ENCODE assay signal across 1 cellular context in the genomic region with DNA sequence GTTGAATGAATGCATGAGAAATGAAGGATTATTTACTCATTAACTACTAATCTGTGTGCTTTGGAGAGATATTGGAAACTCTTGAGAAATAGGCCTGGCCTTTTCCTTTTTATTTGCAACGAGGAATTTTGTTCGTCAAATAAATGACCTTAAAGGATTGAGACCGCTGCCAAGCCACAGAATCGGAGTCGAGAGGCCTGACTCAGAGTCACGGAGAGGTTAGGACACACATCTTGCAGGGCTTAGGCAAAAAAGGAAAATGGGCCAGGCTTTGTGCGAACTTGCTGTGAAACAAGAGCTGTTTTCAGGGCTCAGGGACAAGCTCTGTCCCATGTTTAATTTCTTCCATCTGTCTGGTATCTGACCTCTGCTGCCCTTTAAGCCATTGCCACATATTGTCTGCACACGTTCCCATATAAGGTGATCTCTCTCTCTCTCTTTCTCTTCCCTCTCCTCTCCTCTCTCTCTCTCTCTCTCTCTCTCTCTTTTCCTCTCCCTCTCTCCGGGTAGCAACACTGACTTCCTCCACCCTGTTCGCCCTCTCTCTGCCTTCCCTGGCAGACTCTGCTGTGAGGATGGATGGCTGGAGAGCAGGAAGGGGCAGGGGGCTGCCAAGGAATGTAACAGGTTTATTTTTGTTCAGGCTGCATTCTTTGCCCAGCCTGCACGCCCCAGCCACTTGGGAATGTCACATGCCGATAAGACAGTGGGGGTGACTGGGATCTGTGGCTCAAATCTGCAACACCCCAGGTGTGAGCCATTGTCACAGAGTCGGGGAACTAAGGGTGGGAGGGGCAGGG.
TF ChIP-seq lines count a peak whose summit lies in the region.

No MANE protein-coding gene starts in this region.

TF ChIP-seq in HepG2, 621 proteins besides CTCF, POLR2A, EP300 and RAD21 (continued from another document and continues in another):
- TF ChIP-seq, protein P1, sequence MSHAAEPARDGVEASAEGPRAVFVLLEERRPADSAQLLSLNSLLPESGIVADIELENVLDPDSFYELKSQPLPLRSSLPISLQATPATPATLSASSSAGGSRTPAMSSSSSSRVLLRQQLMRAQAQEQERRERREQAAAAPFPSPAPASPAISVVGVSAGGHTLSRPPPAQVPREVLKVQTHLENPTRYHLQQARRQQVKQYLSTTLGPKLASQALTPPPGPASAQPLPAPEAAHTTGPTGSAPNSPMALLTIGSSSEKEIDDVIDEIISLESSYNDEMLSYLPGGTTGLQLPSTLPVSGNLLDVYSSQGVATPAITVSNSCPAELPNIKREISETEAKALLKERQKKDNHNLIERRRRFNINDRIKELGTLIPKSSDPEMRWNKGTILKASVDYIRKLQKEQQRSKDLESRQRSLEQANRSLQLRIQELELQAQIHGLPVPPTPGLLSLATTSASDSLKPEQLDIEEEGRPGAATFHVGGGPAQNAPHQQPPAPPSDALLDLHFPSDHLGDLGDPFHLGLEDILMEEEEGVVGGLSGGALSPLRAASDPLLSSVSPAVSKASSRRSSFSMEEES (CRISPR knock-in tag; IDR thresholded peaks at IDR 0.05), result no peak; the same call in 1 of the 2 replicates
- TF ChIP-seq ZNF629 (CRISPR knock-in tag; conservative IDR thresholded peaks at IDR 0.05), result no peak
- peak; percentile 41; the same call in 1 of the 2 replicates for TF ChIP-seq FOXC1 (CRISPR knock-in tag; IDR thresholded peaks at IDR 0.05; ENCODE audit: borderline replicate concordance)
- no peak for TF ChIP-seq RFXAP (CRISPR knock-in tag; IDR thresholded peaks at IDR 0.05; ENCODE audit: borderline replicate concordance)
- no peak for TF ChIP-seq ZNF766 (CRISPR knock-in tag; IDR thresholded peaks at IDR 0.05; ENCODE audit: borderline replicate concordance)
- no peak for TF ChIP-seq ATAD3A (CRISPR knock-in tag; IDR thresholded peaks at IDR 0.05)
- TF ChIP-seq MEIS2 (CRISPR knock-in tag; IDR thresholded peaks at IDR 0.05), result peak; percentile 31; the same call in 1 of the 2 replicates
- 0 out of 2 replicates have a peak, but pooled peaks have one; percentile 34 for TF ChIP-seq ZC3H13 (CRISPR knock-in tag; IDR thresholded peaks at IDR 0.05)
- TF ChIP-seq XBP1 (CRISPR knock-in tag; IDR thresholded peaks at IDR 0.05), result no peak
- TF ChIP-seq, protein P2, sequence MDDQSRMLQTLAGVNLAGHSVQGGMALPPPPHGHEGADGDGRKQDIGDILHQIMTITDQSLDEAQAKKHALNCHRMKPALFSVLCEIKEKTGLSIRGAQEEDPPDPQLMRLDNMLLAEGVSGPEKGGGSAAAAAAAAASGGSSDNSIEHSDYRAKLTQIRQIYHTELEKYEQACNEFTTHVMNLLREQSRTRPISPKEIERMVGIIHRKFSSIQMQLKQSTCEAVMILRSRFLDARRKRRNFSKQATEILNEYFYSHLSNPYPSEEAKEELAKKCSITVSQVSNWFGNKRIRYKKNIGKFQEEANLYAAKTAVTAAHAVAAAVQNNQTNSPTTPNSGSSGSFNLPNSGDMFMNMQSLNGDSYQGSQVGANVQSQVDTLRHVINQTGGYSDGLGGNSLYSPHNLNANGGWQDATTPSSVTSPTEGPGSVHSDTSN (CRISPR knock-in tag; IDR thresholded peaks at IDR 0.05; ENCODE audit: borderline replicate concordance), result no peak
- TF ChIP-seq, protein P3, sequence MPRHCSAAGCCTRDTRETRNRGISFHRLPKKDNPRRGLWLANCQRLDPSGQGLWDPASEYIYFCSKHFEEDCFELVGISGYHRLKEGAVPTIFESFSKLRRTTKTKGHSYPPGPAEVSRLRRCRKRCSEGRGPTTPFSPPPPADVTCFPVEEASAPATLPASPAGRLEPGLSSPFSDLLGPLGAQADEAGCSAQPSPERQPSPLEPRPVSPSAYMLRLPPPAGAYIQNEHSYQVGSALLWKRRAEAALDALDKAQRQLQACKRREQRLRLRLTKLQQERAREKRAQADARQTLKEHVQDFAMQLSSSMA (CRISPR knock-in tag; IDR thresholded peaks at IDR 0.05), result no peak
- TF ChIP-seq, protein P4, sequence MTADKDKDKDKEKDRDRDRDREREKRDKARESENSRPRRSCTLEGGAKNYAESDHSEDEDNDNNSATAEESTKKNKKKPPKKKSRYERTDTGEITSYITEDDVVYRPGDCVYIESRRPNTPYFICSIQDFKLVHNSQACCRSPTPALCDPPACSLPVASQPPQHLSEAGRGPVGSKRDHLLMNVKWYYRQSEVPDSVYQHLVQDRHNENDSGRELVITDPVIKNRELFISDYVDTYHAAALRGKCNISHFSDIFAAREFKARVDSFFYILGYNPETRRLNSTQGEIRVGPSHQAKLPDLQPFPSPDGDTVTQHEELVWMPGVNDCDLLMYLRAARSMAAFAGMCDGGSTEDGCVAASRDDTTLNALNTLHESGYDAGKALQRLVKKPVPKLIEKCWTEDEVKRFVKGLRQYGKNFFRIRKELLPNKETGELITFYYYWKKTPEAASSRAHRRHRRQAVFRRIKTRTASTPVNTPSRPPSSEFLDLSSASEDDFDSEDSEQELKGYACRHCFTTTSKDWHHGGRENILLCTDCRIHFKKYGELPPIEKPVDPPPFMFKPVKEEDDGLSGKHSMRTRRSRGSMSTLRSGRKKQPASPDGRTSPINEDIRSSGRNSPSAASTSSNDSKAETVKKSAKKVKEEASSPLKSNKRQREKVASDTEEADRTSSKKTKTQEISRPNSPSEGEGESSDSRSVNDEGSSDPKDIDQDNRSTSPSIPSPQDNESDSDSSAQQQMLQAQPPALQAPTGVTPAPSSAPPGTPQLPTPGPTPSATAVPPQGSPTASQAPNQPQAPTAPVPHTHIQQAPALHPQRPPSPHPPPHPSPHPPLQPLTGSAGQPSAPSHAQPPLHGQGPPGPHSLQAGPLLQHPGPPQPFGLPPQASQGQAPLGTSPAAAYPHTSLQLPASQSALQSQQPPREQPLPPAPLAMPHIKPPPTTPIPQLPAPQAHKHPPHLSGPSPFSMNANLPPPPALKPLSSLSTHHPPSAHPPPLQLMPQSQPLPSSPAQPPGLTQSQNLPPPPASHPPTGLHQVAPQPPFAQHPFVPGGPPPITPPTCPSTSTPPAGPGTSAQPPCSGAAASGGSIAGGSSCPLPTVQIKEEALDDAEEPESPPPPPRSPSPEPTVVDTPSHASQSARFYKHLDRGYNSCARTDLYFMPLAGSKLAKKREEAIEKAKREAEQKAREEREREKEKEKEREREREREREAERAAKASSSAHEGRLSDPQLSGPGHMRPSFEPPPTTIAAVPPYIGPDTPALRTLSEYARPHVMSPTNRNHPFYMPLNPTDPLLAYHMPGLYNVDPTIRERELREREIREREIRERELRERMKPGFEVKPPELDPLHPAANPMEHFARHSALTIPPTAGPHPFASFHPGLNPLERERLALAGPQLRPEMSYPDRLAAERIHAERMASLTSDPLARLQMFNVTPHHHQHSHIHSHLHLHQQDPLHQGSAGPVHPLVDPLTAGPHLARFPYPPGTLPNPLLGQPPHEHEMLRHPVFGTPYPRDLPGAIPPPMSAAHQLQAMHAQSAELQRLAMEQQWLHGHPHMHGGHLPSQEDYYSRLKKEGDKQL (CRISPR knock-in tag; IDR thresholded peaks at IDR 0.05; ENCODE audit: low read depth), result 0 out of 2 replicates have a peak, but pooled peaks have one; percentile 42
- TF ChIP-seq ESRRA (CRISPR knock-in tag; IDR thresholded peaks at IDR 0.05; ENCODE audit: low read depth), result 0 out of 2 replicates have a peak, but pooled peaks have one; percentile 75
- peak; percentile 65 for TF ChIP-seq XRCC5 (optimal IDR thresholded peaks at IDR 0.05; ENCODE audit: low read length)
- TF ChIP-seq, protein P5, sequence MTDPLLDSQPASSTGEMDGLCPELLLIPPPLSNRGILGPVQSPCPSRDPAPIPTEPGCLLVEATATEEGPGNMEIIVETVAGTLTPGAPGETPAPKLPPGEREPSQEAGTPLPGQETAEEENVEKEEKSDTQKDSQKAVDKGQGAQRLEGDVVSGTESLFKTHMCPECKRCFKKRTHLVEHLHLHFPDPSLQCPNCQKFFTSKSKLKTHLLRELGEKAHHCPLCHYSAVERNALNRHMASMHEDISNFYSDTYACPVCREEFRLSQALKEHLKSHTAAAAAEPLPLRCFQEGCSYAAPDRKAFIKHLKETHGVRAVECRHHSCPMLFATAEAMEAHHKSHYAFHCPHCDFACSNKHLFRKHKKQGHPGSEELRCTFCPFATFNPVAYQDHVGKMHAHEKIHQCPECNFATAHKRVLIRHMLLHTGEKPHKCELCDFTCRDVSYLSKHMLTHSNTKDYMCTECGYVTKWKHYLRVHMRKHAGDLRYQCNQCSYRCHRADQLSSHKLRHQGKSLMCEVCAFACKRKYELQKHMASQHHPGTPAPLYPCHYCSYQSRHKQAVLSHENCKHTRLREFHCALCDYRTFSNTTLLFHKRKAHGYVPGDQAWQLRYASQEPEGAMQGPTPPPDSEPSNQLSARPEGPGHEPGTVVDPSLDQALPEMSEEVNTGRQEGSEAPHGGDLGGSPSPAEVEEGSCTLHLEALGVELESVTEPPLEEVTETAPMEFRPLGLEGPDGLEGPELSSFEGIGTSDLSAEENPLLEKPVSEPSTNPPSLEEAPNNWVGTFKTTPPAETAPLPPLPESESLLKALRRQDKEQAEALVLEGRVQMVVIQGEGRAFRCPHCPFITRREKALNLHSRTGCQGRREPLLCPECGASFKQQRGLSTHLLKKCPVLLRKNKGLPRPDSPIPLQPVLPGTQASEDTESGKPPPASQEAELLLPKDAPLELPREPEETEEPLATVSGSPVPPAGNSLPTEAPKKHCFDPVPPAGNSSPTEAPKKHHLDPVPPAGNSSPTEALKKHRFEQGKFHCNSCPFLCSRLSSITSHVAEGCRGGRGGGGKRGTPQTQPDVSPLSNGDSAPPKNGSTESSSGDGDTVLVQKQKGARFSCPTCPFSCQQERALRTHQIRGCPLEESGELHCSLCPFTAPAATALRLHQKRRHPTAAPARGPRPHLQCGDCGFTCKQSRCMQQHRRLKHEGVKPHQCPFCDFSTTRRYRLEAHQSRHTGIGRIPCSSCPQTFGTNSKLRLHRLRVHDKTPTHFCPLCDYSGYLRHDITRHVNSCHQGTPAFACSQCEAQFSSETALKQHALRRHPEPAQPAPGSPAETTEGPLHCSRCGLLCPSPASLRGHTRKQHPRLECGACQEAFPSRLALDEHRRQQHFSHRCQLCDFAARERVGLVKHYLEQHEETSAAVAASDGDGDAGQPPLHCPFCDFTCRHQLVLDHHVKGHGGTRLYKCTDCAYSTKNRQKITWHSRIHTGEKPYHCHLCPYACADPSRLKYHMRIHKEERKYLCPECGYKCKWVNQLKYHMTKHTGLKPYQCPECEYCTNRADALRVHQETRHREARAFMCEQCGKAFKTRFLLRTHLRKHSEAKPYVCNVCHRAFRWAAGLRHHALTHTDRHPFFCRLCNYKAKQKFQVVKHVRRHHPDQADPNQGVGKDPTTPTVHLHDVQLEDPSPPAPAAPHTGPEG (CRISPR knock-in tag; IDR thresholded peaks at IDR 0.05), result no peak
- TF ChIP-seq MYC (CRISPR knock-in tag; IDR thresholded peaks at IDR 0.05; ENCODE audit: borderline replicate concordance), result no peak
- TF ChIP-seq ONECUT2 (CRISPR knock-in tag; IDR thresholded peaks at IDR 0.05), result no peak
- TF ChIP-seq HOXA7 (CRISPR knock-in tag; IDR thresholded peaks at IDR 0.05), result no peak
- TF ChIP-seq HHEX (CRISPR knock-in tag; IDR thresholded peaks at IDR 0.05), result no peak
- TF ChIP-seq, protein P6, sequence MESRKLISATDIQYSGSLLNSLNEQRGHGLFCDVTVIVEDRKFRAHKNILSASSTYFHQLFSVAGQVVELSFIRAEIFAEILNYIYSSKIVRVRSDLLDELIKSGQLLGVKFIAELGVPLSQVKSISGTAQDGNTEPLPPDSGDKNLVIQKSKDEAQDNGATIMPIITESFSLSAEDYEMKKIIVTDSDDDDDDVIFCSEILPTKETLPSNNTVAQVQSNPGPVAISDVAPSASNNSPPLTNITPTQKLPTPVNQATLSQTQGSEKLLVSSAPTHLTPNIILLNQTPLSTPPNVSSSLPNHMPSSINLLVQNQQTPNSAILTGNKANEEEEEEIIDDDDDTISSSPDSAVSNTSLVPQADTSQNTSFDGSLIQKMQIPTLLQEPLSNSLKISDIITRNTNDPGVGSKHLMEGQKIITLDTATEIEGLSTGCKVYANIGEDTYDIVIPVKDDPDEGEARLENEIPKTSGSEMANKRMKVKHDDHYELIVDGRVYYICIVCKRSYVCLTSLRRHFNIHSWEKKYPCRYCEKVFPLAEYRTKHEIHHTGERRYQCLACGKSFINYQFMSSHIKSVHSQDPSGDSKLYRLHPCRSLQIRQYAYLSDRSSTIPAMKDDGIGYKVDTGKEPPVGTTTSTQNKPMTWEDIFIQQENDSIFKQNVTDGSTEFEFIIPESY (CRISPR knock-in tag; IDR thresholded peaks at IDR 0.05), result peak; percentile 36; the same call in 1 of the 2 replicates
- TF ChIP-seq, protein P7, sequence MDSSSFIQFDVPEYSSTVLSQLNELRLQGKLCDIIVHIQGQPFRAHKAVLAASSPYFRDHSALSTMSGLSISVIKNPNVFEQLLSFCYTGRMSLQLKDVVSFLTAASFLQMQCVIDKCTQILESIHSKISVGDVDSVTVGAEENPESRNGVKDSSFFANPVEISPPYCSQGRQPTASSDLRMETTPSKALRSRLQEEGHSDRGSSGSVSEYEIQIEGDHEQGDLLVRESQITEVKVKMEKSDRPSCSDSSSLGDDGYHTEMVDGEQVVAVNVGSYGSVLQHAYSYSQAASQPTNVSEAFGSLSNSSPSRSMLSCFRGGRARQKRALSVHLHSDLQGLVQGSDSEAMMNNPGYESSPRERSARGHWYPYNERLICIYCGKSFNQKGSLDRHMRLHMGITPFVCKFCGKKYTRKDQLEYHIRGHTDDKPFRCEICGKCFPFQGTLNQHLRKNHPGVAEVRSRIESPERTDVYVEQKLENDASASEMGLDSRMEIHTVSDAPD (CRISPR knock-in tag; IDR thresholded peaks at IDR 0.05), result no peak
- peak; percentile 49; the same call in 1 of the 2 replicates for TF ChIP-seq ZNF772 (CRISPR knock-in tag; IDR thresholded peaks at IDR 0.05)
- TF ChIP-seq ZNF567 (CRISPR knock-in tag; IDR thresholded peaks at IDR 0.05; ENCODE audit: borderline replicate concordance), result no peak
- TF ChIP-seq ELF3 (CRISPR knock-in tag; IDR thresholded peaks at IDR 0.05), result no peak
- TF ChIP-seq TRIM24 (CRISPR knock-in tag; IDR thresholded peaks at IDR 0.05), result no peak
- peak; percentile 44; the same call in 1 of the 2 replicates for TF ChIP-seq TGIF2 (CRISPR knock-in tag; IDR thresholded peaks at IDR 0.05)
- 0 out of 2 replicates have a peak, but pooled peaks have one; percentile 32 for TF ChIP-seq ZFY (CRISPR knock-in tag; IDR thresholded peaks at IDR 0.05)
- no peak for TF ChIP-seq ZIK1 (CRISPR knock-in tag; IDR thresholded peaks at IDR 0.05; ENCODE audit: borderline replicate concordance, low read depth)
- peak; percentile 67; the same call in 1 of the 2 replicates for TF ChIP-seq ZNF598 (CRISPR knock-in tag; IDR thresholded peaks at IDR 0.05; ENCODE audit: borderline replicate concordance)
- no peak for TF ChIP-seq MTF2 (CRISPR knock-in tag; IDR thresholded peaks at IDR 0.05; ENCODE audit: borderline replicate concordance)
- no peak for TF ChIP-seq ZNF33B (CRISPR knock-in tag; IDR thresholded peaks at IDR 0.05)
- TF ChIP-seq STAT5B (CRISPR knock-in tag; IDR thresholded peaks at IDR 0.05), result no peak
- peak; percentile 69 for TF ChIP-seq DPF2 (CRISPR knock-in tag; IDR thresholded peaks at IDR 0.05; ENCODE audit: borderline replicate concordance, low read depth)
- TF ChIP-seq RFX3 (CRISPR knock-in tag; IDR thresholded peaks at IDR 0.05), result no peak
- TF ChIP-seq CEBPB (IDR thresholded peaks at IDR 0.05; ENCODE audit: borderline replicate concordance, low read depth, low read length), result peak; percentile 89
- TF ChIP-seq ZNF550 (CRISPR knock-in tag; IDR thresholded peaks at IDR 0.05; ENCODE audit: borderline replicate concordance), result no peak
- no peak for TF ChIP-seq ZNF790 (CRISPR knock-in tag; IDR thresholded peaks at IDR 0.05; ENCODE audit: borderline replicate concordance)
